23 cellular contexts compared by ENCODE assay signal in the genomic region with DNA sequence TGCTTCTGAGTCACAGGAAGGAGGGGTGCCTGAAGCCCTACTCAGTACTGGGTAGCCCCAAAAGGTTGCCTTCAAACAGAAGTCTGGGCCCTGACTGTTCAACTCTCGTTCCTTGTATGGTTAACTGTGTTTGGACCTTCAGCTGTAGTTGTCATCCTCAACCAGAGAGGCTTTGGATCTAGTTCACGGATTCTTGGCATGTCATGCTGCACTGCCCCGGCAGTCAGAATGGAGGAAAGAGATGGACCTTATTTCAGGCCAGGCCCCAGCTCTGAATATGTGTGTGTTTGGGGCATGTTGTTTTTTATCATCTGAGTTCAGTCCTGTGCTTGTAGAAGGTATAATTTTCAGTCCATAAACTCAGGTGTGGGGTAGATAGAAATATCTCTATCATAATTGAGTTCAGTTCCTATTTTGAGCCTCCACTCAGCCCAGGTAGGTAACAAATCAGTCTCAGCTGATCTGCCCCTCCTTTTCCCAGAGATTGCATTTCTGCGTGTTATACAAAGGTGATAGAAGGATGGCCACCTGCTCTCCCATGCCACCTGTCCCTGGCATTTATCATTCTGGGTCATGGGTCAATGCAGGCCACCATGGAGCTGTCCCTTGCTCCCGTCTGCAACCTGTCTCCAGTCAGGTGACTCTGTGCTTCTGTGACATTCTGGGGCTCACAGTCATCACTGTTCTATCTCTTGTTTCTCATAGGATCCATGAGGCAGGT.
A peak's percentile ranks its signal among the peaks of the same experiment; 100 is the strongest.
DNase-seq lines count a peak whose midpoint lies in the region; ATAC-seq, FAIRE-seq and TF ChIP-seq lines count a peak whose summit lies in the region.
"Had no signal": no experiment of that assay in that cellular context is flagged by ENCODE, and none has a peak within 500 bp of the region (broad histone marks: within the 10 kb centered on the region; RNA-seq: fewer than 3 reads in every experiment).

No MANE protein-coding gene starts in this region.

- DNase-seq in A549 (ENCODE audit: low read depth in 1 of 2, low spot score in 1 of 2) (no peak), hepatocyte (ENCODE audit: low spot score) (no peak), psoas muscle (no peak), NK-92 (lab: John Stamatoyannopoulos, UW; ENCODE audit: unreplicated experiment) (no peak), NCI-H1694 (lab: John Stamatoyannopoulos, UW) (no peak), MM.1S (no peak), NCI-H2081 (lab: John Stamatoyannopoulos, UW) (no peak)
- DNase-seq: 8988T; AML-193; DMS79; MG63; NCI-H1048; NCI-H1417 treated with DMSO at 0.1 percent for 48 hours; NCI-H2029; NCI-H226; NCI-H510A treated with DMSO at 0.1 percent for 48 hours; NCI-H748 treated with DMSO at 0.1 percent for 48 hours; NK-92 treated with Interleukin-12 subunit alpha and Interleukin-12 subunit beta, amount 100 ng/mL, for 24 hours; T-helper 1 cell had no signal

- no peaks in the 10 kb centered on the region for H3K36me3 ChIP-seq in HEK293 (ENCODE audit: control insufficient read depth in 2 of 2, insufficient read depth in 1 of 2, low read length in 2 of 2)
- no peaks in the 10 kb centered on the region for H3K36me3 ChIP-seq in hepatocyte (replicated peaks; ENCODE audit: insufficient read depth, low read depth)
- no peaks in the 10 kb centered on the region for H3K36me3 ChIP-seq in psoas muscle (ENCODE audit: insufficient read depth in 1 of 2, low read depth in 1 of 2)
- H3K36me3 ChIP-seq in MM.1S (replicated peaks; ENCODE audit: insufficient read depth, low read length) = no peaks in the 10 kb centered on the region
- H3K36me3 ChIP-seq: MG63, SJSA1 had no signal

- peak overlapping the region; percentile 92 to 93; a peak in 5 of 6 replicates for H3K27ac ChIP-seq in A549
- H3K27ac ChIP-seq in HEK293 (ENCODE audit: extremely low read depth, low read depth, low read length) = no peak overlapping the region
- peak overlapping the region; percentile 19 for H3K27ac ChIP-seq in hepatocyte
- H3K27ac ChIP-seq in psoas muscle = peak overlapping the region; percentile 65
- H3K27ac ChIP-seq in MM.1S (ENCODE audit: low read length) = no peak overlapping the region
- H3K27ac ChIP-seq: SJSA1 had no signal

- 90% methylated on average over 5 of the region's 5 CpGs for WGBS in A549 (ENCODE audit: missing lambda C conversion rate)
- 94% methylated on average over 5 of the region's 5 CpGs for WGBS in hepatocyte (ENCODE audit: low lambda C conversion rate, missing lambda C conversion rate)
- WGBS in psoas muscle, 3 donors = 29 to 41% (median 29%) methylated on average over 5 of the region's 5 CpGs

- no peak for TF ChIP-seq RAD21 in A549 (conservative IDR thresholded peaks at IDR 0.05 in 1 of 2, IDR thresholded peaks at IDR 0.05 in 1 of 2)

- TF ChIP-seq CTCF in A549 (IDR thresholded peaks at IDR 0.05) (no peak), HEK293 (tag by site-specific recombination; IDR thresholded peaks at IDR 0.05) (no peak), hepatocyte (IDR thresholded peaks at IDR 0.05; ENCODE audit: poor library complexity) (no peak), psoas muscle (IDR thresholded peaks at IDR 0.05) (no peak), MM.1S (IDR thresholded peaks at IDR 0.05; ENCODE audit: low read length) (no peak)

- no peak for TF ChIP-seq EP300 in A549 (IDR thresholded peaks at IDR 0.05)

- no peaks in the 10 kb centered on the region for H3F3A ChIP-seq in MM.1S (ENCODE audit: insufficient read depth, low read length)

- H3K4me1 ChIP-seq in A549 (peaks cover 35% of the 10 kb centered on the region), HEK293 (ENCODE audit: control insufficient read depth, insufficient read depth, low read length) (peaks cover 7% of the 10 kb centered on the region; the same call in 1 of the 2 replicates), hepatocyte (ENCODE audit: insufficient read depth) (peaks cover 23% of the 10 kb centered on the region), psoas muscle (peaks cover 45% of the 10 kb centered on the region), MM.1S (ENCODE audit: low read length) (no peaks in the 10 kb centered on the region)

- no peaks in the 10 kb centered on the region for H3K79me2 ChIP-seq in hepatocyte
- no peaks in the 10 kb centered on the region for H3K79me2 ChIP-seq in MM.1S (ENCODE audit: low read length)

- POLR2A ChIA-PET in A549 (lab: Yijun Ruan, JAX) (no interaction called here), HEK293 (lab: Yijun Ruan, JAX) (no interaction called here)

- H3K9me2 ChIP-seq in hepatocyte (replicated peaks; ENCODE audit: insufficient read depth) (no peaks in the 10 kb centered on the region), MM.1S (replicated peaks; ENCODE audit: insufficient read depth, low read length) (no peaks in the 10 kb centered on the region)

- H3K9me3 ChIP-seq in A549 (no peaks in the 10 kb centered on the region), HEK293 (ENCODE audit: control insufficient read depth, insufficient read depth, low read depth, low read length) (no peaks in the 10 kb centered on the region), hepatocyte (ENCODE audit: low read depth) (no peaks in the 10 kb centered on the region), psoas muscle (no peaks in the 10 kb centered on the region), MM.1S (replicated peaks; ENCODE audit: insufficient read depth, low read length) (no peaks in the 10 kb centered on the region)
- H3K9me3 ChIP-seq: MG63, SJSA1 had no signal

- H3K4me2 ChIP-seq in A549 (no peak overlapping the region), hepatocyte (no peak overlapping the region), MM.1S (ENCODE audit: low read depth, low read length) (no peak overlapping the region)

- no peaks in the 10 kb centered on the region for H4K20me1 ChIP-seq in hepatocyte (ENCODE audit: insufficient read depth, poor library complexity, severe bottlenecking)
- H4K20me1 ChIP-seq in MM.1S (ENCODE audit: insufficient read depth, low read length) = no peaks in the 10 kb centered on the region

- H3K4me3 ChIP-seq in A549 (no peak overlapping the region), HEK293 (ENCODE audit: low read depth, low read length) (no peak overlapping the region), hepatocyte (no peak overlapping the region), psoas muscle (no peak overlapping the region), MM.1S (ENCODE audit: low read length) (no peak overlapping the region)
- H3K4me3 ChIP-seq: GM12878, MG63, SJSA1 had no signal

- no peak for FAIRE-seq in A549 (lab: Jason Lieb, UNC)
- FAIRE-seq: D721Med, GM12878 had no signal

- H3K9ac ChIP-seq in MM.1S (ENCODE audit: low read length) = no peak overlapping the region

- H2AFZ ChIP-seq in hepatocyte (no peak overlapping the region), MM.1S (ENCODE audit: low read length) (no peak overlapping the region)

- CTCF ChIA-PET in A549 (lab: Yijun Ruan, JAX) (interaction anchor here (1.6 to 1.9 kb wide), 2 partner anchors 71 to 214 kb away, joined by 3 to 5 read pairs; no protein-coding TSS in a partner anchor), HEK293 (lab: Yijun Ruan, JAX) (no interaction called here)

- TF ChIP-seq POLR2A in A549 (IDR thresholded peaks at IDR 0.05; ENCODE audit: low read length) = no peak

- ATAC-seq in A549 (no peak), psoas muscle (peak; percentile 17 to 59 (median 30))
- ATAC-seq: GM12878 had no signal

- no peaks in the 10 kb centered on the region for H3K27me3 ChIP-seq in hepatocyte
- H3K27me3 ChIP-seq in psoas muscle (ENCODE audit: insufficient read depth in 3 of 3, low read length in 2 of 3) = no peaks in the 10 kb centered on the region
- H3K27me3 ChIP-seq in MM.1S (replicated peaks; ENCODE audit: insufficient read depth, low read length) = no peaks in the 10 kb centered on the region
- H3K27me3 ChIP-seq: MG63, SJSA1 had no signal

- intact Hi-C loops in psoas muscle (cut with DNase I) = loop anchor here (5.0 to 10.0 kb wide), 5 partner anchors 88 to 306 kb away; partner anchors contain the start of gene BOD1 (in 1 of the 2)

TF ChIP-seq in A549, 52 proteins besides CTCF, POLR2A, EP300 and RAD21:
- TF ChIP-seq, protein P1, sequence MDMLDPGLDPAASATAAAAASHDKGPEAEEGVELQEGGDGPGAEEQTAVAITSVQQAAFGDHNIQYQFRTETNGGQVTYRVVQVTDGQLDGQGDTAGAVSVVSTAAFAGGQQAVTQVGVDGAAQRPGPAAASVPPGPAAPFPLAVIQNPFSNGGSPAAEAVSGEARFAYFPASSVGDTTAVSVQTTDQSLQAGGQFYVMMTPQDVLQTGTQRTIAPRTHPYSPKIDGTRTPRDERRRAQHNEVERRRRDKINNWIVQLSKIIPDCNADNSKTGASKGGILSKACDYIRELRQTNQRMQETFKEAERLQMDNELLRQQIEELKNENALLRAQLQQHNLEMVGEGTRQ (IDR thresholded peaks at IDR 0.05) = no peak
- TF ChIP-seq ELK1 (IDR thresholded peaks at IDR 0.05; ENCODE audit: low read depth, low read length) = no peak
- no peak for TF ChIP-seq HEYL (CRISPR knock-in tag; IDR thresholded peaks at IDR 0.05)

TF ChIP-seq in HEK293, 187 proteins besides CTCF, POLR2A, EP300 and RAD21 (continues in another document):
- TF ChIP-seq ZNF658 (tag by site-specific recombination; IDR thresholded peaks at IDR 0.05) = no peak
- TF ChIP-seq, protein P2, sequence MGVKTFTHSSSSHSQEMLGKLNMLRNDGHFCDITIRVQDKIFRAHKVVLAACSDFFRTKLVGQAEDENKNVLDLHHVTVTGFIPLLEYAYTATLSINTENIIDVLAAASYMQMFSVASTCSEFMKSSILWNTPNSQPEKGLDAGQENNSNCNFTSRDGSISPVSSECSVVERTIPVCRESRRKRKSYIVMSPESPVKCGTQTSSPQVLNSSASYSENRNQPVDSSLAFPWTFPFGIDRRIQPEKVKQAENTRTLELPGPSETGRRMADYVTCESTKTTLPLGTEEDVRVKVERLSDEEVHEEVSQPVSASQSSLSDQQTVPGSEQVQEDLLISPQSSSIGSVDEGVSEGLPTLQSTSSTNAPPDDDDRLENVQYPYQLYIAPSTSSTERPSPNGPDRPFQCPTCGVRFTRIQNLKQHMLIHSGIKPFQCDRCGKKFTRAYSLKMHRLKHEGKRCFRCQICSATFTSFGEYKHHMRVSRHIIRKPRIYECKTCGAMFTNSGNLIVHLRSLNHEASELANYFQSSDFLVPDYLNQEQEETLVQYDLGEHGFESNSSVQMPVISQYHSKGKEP (tag by site-specific recombination; IDR thresholded peaks at IDR 0.05) = no peak
- TF ChIP-seq, protein P3, sequence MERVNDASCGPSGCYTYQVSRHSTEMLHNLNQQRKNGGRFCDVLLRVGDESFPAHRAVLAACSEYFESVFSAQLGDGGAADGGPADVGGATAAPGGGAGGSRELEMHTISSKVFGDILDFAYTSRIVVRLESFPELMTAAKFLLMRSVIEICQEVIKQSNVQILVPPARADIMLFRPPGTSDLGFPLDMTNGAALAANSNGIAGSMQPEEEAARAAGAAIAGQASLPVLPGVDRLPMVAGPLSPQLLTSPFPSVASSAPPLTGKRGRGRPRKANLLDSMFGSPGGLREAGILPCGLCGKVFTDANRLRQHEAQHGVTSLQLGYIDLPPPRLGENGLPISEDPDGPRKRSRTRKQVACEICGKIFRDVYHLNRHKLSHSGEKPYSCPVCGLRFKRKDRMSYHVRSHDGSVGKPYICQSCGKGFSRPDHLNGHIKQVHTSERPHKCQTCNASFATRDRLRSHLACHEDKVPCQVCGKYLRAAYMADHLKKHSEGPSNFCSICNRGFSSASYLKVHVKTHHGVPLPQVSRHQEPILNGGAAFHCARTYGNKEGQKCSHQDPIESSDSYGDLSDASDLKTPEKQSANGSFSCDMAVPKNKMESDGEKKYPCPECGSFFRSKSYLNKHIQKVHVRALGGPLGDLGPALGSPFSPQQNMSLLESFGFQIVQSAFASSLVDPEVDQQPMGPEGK (tag by site-specific recombination; IDR thresholded peaks at IDR 0.05) = no peak

Comparison
In these comparisons a context has a peak if more than half of its experiments do, and no peak if none do; other contexts are left out.
1. ATAC-seq: peak in psoas muscle (4 of 4); none in A549 (0 of 2).
2. H3K27ac ChIP-seq: peak in A549 (2 of 2), hepatocyte (single experiment) and psoas muscle (single experiment); none in HEK293 (single experiment) and MM.1S (single experiment).